8 cellular contexts compared by ENCODE assay signal in the genomic region with DNA sequence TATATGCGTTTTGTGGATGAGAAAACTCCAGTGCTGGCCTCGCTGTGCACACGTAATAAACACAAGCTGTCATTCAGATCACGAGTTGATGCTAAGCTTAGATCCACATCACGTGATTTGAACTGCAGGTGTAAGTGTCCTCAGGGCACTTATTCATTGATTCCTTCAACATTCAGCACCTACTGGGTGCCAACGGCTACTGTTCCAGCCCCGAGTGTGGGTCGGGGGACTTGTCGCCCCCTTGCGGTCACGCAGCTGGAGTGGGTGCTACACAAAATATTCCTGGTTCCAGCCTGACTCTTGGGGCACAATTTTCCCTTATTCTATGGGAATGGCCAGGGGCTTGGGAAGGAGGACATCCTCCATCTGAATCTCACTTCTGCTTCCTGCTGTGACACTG. TPM values are rescaled to one million over a fixed set of nuclear protein-coding genes. Genes with fewer than 3 reads are reported as not detected.
DNase-seq lines count a peak whose midpoint lies in the region; ATAC-seq and TF ChIP-seq lines count a peak whose summit lies in the region.

No MANE protein-coding gene starts in this region.

- peaks cover 0 to 10% of the 10 kb centered on the region in 2 donors for H3K4me1 ChIP-seq in left lung
- peaks cover 32% of the 10 kb centered on the region for H3K4me1 ChIP-seq in vagina

- CTCF ChIA-PET in T-cell (lab: Charles Lee): interaction anchor here in 1 of 2 donors (0.6 kb wide), 1 partner anchor 12 kb away, joined by 3 read pairs; no protein-coding TSS in a partner anchor

- H3K36me3 ChIP-seq in left lung (no peaks in the 10 kb centered on the region), vagina (no peaks in the 10 kb centered on the region)

- H3K9me3 ChIP-seq in left lung (no peaks in the 10 kb centered on the region), vagina (no peaks in the 10 kb centered on the region)

- H3K9me3 Mint-ChIP-seq in T-cell: no peaks in the 10 kb centered on the region

- H3K27ac ChIP-seq in C4-2B (no peak overlapping the region; the same call in 1 of the 2 replicates), VCaP (no peak overlapping the region), left lung (no peak overlapping the region), vagina (no peak overlapping the region)

- H3K4me1 Mint-ChIP-seq in T-cell: peaks cover 5 to 18% (median 16%) of the 10 kb centered on the region in 3 donors

- no peak overlapping the region for H3K27ac Mint-ChIP-seq in T-cell

- H3K4me3 ChIP-seq in left lung (no peak overlapping the region), vagina (no peak overlapping the region)

- H3K4me3 Mint-ChIP-seq in T-cell: no peak overlapping the region

- peaks cover 0 to 2% of the 10 kb centered on the region in 2 donors for H3K27me3 Mint-ChIP-seq in T-cell

- TF ChIP-seq POLR2A in vagina (IDR thresholded peaks at IDR 0.05): no peak

- H3K36me3 Mint-ChIP-seq in T-cell: no peaks in the 10 kb centered on the region

- POLR2A ChIA-PET in T-cell (lab: Charles Lee): no interaction called here

- TF ChIP-seq CTCF in C4-2B (conservative IDR thresholded peaks at IDR 0.05) (peak; percentile 54), GM20000 (IDR thresholded peaks at IDR 0.05; ENCODE audit: extremely low read depth, missing control alignments) (peak; percentile 40), VCaP (conservative IDR thresholded peaks at IDR 0.05) (peak; percentile 56), left lung (IDR thresholded peaks at IDR 0.05) (peak in 1 of 2 donors; percentile 24), vagina (IDR thresholded peaks at IDR 0.05) (no peak)

- DNase-seq in GM20000 (ENCODE audit: low spot score) (peak; percentile 51), left lung (no peak), T-helper 1 cell (no peak), vagina (ENCODE audit: extremely low spot score in 2 of 2) (no peak), T-cell (no peak)

- H3K27me3 ChIP-seq in left lung (peaks cover 0 to 4% of the 10 kb centered on the region in 2 donors), vagina (no peaks in the 10 kb centered on the region)

- ATAC-seq in left lung (peak; percentile 29), GM21825 (IDR thresholded peaks at IDR 0.05; ENCODE audit: unreplicated experiment) (no peak), T-cell (replicated peaks in 1 of 4) (no peak)

- intact Hi-C loops in left lung (cut with DNase I) (no loop called here), vagina (cut with DNase I) (loop anchor here (10.0 kb wide), 2 partner anchors 444 to 604 kb away; partner anchors contain the start of gene CIBAR2)

RNA-seq across cellular contexts. Expression of gene GINS2, which starts 29.9 kb away (rescaled TPM):
- total RNA-seq in left lung (1 to 10 TPM; 4.2 to 8.5 TPM), vagina (0.25 TPM), T-cell (1 to 10 TPM; 1.1 to 3.7 (median 1.6) TPM)

RNA-seq across cellular contexts. Expression of gene C16orf74, which starts 32.2 kb away (rescaled TPM):
- total RNA-seq in left lung: 1 to 10 TPM; 1.3 to 1.9 TPM
- 18.2 TPM for total RNA-seq in vagina
- 10 to 100 TPM in 3 of 5 donors, 1 to 10 TPM in 2; 3.1 to 21.7 (median 15.6) TPM for total RNA-seq in T-cell

Comparison
In these comparisons a context has a peak if more than half of its experiments do, and no peak if none do; other contexts are left out.
1. CTCF ChIP-seq: peak in C4-2B (single experiment), GM20000 (single experiment) and VCaP (single experiment); none in vagina (0 of 3).